ENCODE assay signal across 29 cellular contexts in genomic region chr10:132342553-132342952, GRCh38.
"Had no signal": no experiment of that assay in that cellular context is flagged by ENCODE, and none has a peak within 500 bp of the region (broad histone marks: within the 10 kb centered on the region; RNA-seq: fewer than 3 reads in every experiment).

No MANE protein-coding gene starts in this region.

- H3K36me3 ChIP-seq: colonic mucosa had no signal

- H3K27me3 Mint-ChIP-seq: dendritic cell treated with granulocyte-macrophage colony-stimulating factor and Interleukin-4, amounts not matched to agents 40 ng/mL and 50 ng/mL, for 4 days; effector memory CD8-positive, alpha-beta T cell had no signal

- H2AFZ ChIP-seq: hepatocyte had no signal

- H3K27me3 ChIP-seq: colonic mucosa, dorsolateral prefrontal cortex, esophagus muscularis mucosa, esophagus squamous epithelium, foreskin keratinocyte, gastrocnemius medialis, gastroesophageal sphincter, heart left ventricle, heart right ventricle, hepatocyte had no signal

- H3K4me1 ChIP-seq: colonic mucosa, esophagus muscularis mucosa, esophagus squamous epithelium, foreskin keratinocyte, gastrocnemius medialis, gastroesophageal sphincter had no signal

- H3K27ac Mint-ChIP-seq: dendritic cell treated with granulocyte-macrophage colony-stimulating factor and Interleukin-4, amounts not matched to agents 40 ng/mL and 50 ng/mL, for 4 days; effector memory CD8-positive, alpha-beta T cell; endodermal cell had no signal

- H3K4me3 ChIP-seq: colonic mucosa, coronary artery, dorsolateral prefrontal cortex, esophagus muscularis mucosa, esophagus squamous epithelium, gastrocnemius medialis, gastroesophageal sphincter, heart left ventricle, heart right ventricle, hepatocyte had no signal

- DNase-seq: colonic mucosa; cortex of kidney; dermis blood vessel endothelial cell; effector CD4-positive, alpha-beta T cell; effector CD8-positive, alpha-beta T cell; effector memory CD4-positive, alpha-beta T cell; effector memory CD8-positive, alpha-beta T cell; endodermal cell; erythroblast; esophagus squamous epithelium; foreskin fibroblast; foreskin keratinocyte; foreskin melanocyte; gastrocnemius medialis; glutamatergic neuron; head of caudate nucleus; heart left ventricle; heart right ventricle had no signal

- H3K79me2 ChIP-seq: hepatocyte had no signal

- H3K4me2 ChIP-seq: hepatocyte had no signal

- H3K4me3 Mint-ChIP-seq: dendritic cell treated with granulocyte-macrophage colony-stimulating factor and Interleukin-4, amounts not matched to agents 40 ng/mL and 50 ng/mL, for 4 days; effector memory CD8-positive, alpha-beta T cell; endodermal cell had no signal

- H3K27ac ChIP-seq: colonic mucosa, coronary artery, dorsolateral prefrontal cortex, epithelial cell of prostate, esophagus muscularis mucosa, esophagus squamous epithelium, foreskin keratinocyte, gastrocnemius medialis, gastroesophageal sphincter, heart left ventricle, heart right ventricle, hepatocyte had no signal

- H3K9me3 ChIP-seq: colonic mucosa, esophagus muscularis mucosa, esophagus squamous epithelium, gastrocnemius medialis, gastroesophageal sphincter, heart left ventricle, heart right ventricle had no signal

- ATAC-seq: effector memory CD8-positive, alpha-beta T cell; esophagus mucosa; foreskin keratinocyte; gastrocnemius medialis; gastroesophageal sphincter; heart left ventricle; heart right ventricle had no signal

- H3K9me3 Mint-ChIP-seq: dendritic cell treated with granulocyte-macrophage colony-stimulating factor and Interleukin-4, amounts not matched to agents 40 ng/mL and 50 ng/mL, for 4 days; effector memory CD8-positive, alpha-beta T cell had no signal

- H3K4me1 Mint-ChIP-seq: endodermal cell had no signal

- FAIRE-seq: endometrium, endothelial cell of umbilical vein, frontal cortex had no signal
